12 cellular contexts compared by ENCODE assay signal in the genomic region with DNA sequence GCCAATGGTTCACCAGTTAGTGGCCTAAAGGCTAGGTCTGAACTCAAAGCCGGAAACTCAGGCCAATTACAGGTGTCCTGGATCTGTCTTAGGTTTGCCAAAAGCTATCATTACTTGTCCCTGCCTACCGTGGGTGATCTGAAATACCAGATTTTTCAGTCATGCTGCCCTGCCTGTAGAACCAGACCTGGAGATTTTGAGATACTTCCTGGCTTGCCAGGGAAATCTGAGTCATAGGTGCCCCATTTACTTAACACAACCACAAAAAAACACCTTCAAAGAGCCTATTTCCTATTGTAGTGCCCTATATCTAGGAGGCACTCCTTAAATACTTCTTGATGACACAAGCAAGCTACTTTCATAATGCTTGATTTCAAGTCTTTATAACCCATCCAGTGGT. TPM values are rescaled to one million over a fixed set of nuclear protein-coding genes. Genes with fewer than 3 reads are reported as not detected.
DNase-seq lines count a peak whose midpoint lies in the region; ATAC-seq lines count a peak whose summit lies in the region.
"Had no signal": no experiment of that assay in that cellular context is flagged by ENCODE, and none has a peak within 500 bp of the region (broad histone marks: within the 10 kb centered on the region; RNA-seq: fewer than 3 reads in every experiment).

No MANE protein-coding gene starts in this region.

- no peaks in the 10 kb centered on the region for H3K36me3 ChIP-seq in CD4-positive, alpha-beta memory T cell (ENCODE audit: insufficient read depth, low read length)
- H3K36me3 ChIP-seq: thoracic aorta had no signal

- H3K4me1 Mint-ChIP-seq in CD4-positive, alpha-beta memory T cell, result peaks cover 25 to 41% (median 30%) of the 10 kb centered on the region in 4 donors

- intact Hi-C loops in CD4-positive, alpha-beta memory T cell (cut with micrococcal nuclease), result loop anchor here (1.0 to 5.0 kb wide), 2 partner anchors 13 to 42 kb away; no protein-coding TSS in a partner anchor

- H3K27me3 ChIP-seq in CD4-positive, alpha-beta memory T cell (ENCODE audit: insufficient read depth, low read length), result no peaks in the 10 kb centered on the region

- no peaks in the 10 kb centered on the region for H3K27me3 Mint-ChIP-seq in CD4-positive, alpha-beta memory T cell

- POLR2A ChIA-PET in CD4-positive, alpha-beta memory T cell (lab: Charles Lee; ENCODE audit: partially characterized antibody), result interaction anchor here (0.8 to 4.1 kb wide), 10 partner anchors 9 to 151 kb away, joined by 3 to 49 read pairs (median 3); partner anchors contain the start of genes MCUR1, NOL7, RANBP9 and SIRT5

- H3K36me3 Mint-ChIP-seq in CD4-positive, alpha-beta memory T cell, result no peaks in the 10 kb centered on the region

- H3K4me3 ChIP-seq in CD4-positive, alpha-beta memory T cell (ENCODE audit: low read length in 2 of 2), result peak overlapping the region in 1 of 2 donors; percentile 0
- H3K4me3 ChIP-seq: thoracic aorta had no signal

- no peaks in the 10 kb centered on the region for H3K9me3 ChIP-seq in CD4-positive, alpha-beta memory T cell (ENCODE audit: control insufficient read depth in 1 of 2, low read length in 2 of 2)
- H3K9me3 ChIP-seq: thoracic aorta had no signal

- peaks cover 42% of the 10 kb centered on the region for H3K4me1 ChIP-seq in CD4-positive, alpha-beta memory T cell (ENCODE audit: insufficient read depth, low read length)

- peak overlapping the region; percentile 46 for H3K27ac ChIP-seq in CD4-positive, alpha-beta memory T cell (ENCODE audit: low read depth, low read length)
- H3K27ac ChIP-seq: thoracic aorta had no signal

- peaks cover 0 to 2% (median 0%) of the 10 kb centered on the region in 8 donors for H3K9me3 Mint-ChIP-seq in CD4-positive, alpha-beta memory T cell

- CTCF ChIA-PET in CD4-positive, alpha-beta memory T cell (lab: Charles Lee; ENCODE audit: partially characterized antibody), result interaction anchor here (1.1 to 2.2 kb wide), 2 partner anchors 13 to 151 kb away, joined by 3 to 5 read pairs; partner anchors contain the start of genes RANBP9 and SIRT5

- no peak for ATAC-seq in HG02870 (IDR thresholded peaks at IDR 0.05; ENCODE audit: unreplicated experiment)
- no peak for ATAC-seq in HG03469 (IDR thresholded peaks at IDR 0.05; ENCODE audit: unreplicated experiment)
- ATAC-seq in HG03039 (IDR thresholded peaks at IDR 0.05; ENCODE audit: unreplicated experiment), result no peak

- peak overlapping the region; percentile 86 to 99 (median 96) for H3K27ac Mint-ChIP-seq in CD4-positive, alpha-beta memory T cell

- peak overlapping the region; percentile 68 to 89 (median 82) for H3K4me3 Mint-ChIP-seq in CD4-positive, alpha-beta memory T cell

- peak; percentile 54 to 79 (median 75) for DNase-seq in CD4-positive, alpha-beta memory T cell
- DNase-seq in HT-29 (ENCODE audit: low spot score) (peak; percentile 85), kidney tubule cell (ENCODE audit: low spot score) (peak; percentile 89), putamen (ENCODE audit: low spot score) (no peak)
- DNase-seq in activated T-helper 9 cell treated with anti-CD3 and anti-CD28 coated beads, Interleukin-2, amount 50 U/mL, for 16 hours (ENCODE audit: low read depth), result peak; percentile 19
- DNase-seq: DMS 273 treated with DMSO at 0.1 percent for 48 hours, HCEC 1CT, NCI-H345 had no signal

RNA-seq across cellular contexts. Expression of gene RANBP9, which starts 13.9 kb away (rescaled TPM):
- 10 to 100 TPM; 51.1 to 52.9 TPM for total RNA-seq in CD4-positive, alpha-beta memory T cell
- 1 to 10 TPM; 3.4 to 8.8 TPM for polyA plus RNA-seq in CD4-positive, alpha-beta memory T cell
- 13.0 and 15.1 TPM in 2 replicates for total RNA-seq in HT-29 (2014; rRNA removed; shearing (Covaris generic))
